In the genomic region with DNA sequence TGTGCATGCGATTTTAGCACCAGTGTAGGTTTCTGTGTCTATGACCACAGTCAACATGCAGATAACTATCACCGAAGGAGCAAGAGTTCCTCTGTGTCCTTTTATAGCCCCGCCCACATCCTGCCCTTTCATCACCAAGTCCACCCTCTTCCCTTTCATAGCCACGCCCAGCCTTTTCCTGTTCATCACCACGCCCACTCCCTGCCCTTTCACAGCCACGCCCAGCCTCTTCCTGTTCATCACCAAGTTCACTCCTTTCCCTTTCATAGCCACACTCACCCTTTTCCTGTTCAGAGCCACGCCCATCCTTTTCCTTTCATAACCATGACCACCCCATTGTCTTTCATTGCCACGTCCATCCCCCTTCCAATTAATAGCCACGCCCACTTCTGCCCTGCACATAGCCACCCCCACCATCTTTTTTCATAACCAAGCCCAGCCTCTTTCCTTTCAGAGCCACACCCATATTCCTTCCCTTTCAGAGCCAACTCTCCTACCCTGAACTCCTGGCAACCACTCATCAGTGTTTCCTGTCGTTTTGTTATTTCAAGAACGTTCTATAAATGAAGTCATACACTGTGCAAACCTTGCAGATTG, we compare ENCODE assay signal across 8 cellular contexts.
DNase-seq lines count a peak whose midpoint lies in the region; ATAC-seq, FAIRE-seq and TF ChIP-seq lines count a peak whose summit lies in the region.

No MANE protein-coding gene starts in this region.

- peak; percentile 90 for ATAC-seq in GM19395 (IDR thresholded peaks at IDR 0.05; ENCODE audit: unreplicated experiment)

- DNase-seq in NCI-H2029 (lab: John Stamatoyannopoulos, UW) (peak; percentile 77), fibroblast of the aortic adventitia (ENCODE audit: low read depth) (peak; percentile 14), LoVo (ENCODE audit: low spot score) (no peak), NOMO-1 treated with dmso at 0.1 percent for 144 hours (lab: John Stamatoyannopoulos, UW; ENCODE audit: unreplicated experiment) (no peak), H54 (ENCODE audit: insufficient read length, low spot score) (no peak)
- DNase-seq in activated CD8-positive, alpha-beta memory T cell treated with anti-CD3 and anti-CD28 coated beads, Interleukin-2, amount 50 U/mL, for 24 hours (ENCODE audit: extremely low read depth), result peak; percentile 27
- DNase-seq in stimulated activated CD4-positive, alpha-beta T cell treated with anti-CD3 and anti-CD28 coated beads, Interleukin-4, amount 100 ng/mL, for 1 hour, result peak; percentile 49

- H3K4me3 ChIP-seq in fibroblast of the aortic adventitia (ENCODE audit: low read depth, low read length), result no peak overlapping the region

- no peak for FAIRE-seq in H54 (lab: Jason Lieb, UNC)

- TF ChIP-seq POLR2A in H54 (IDR thresholded peaks at IDR 0.05; ENCODE audit: low read depth, low read length), result no peak

- no peak for TF ChIP-seq CTCF in fibroblast of the aortic adventitia (IDR thresholded peaks at IDR 0.05; ENCODE audit: insufficient read depth, low read length)

Comparison
In these comparisons a context has a peak if more than half of its experiments do, and no peak if none do; other contexts are left out.
1. DNase-seq: peak in NCI-H2029 (single experiment), activated CD8-positive, alpha-beta memory T cell treated with anti-CD3 and anti-CD28 coated beads, Interleukin-2, amount 50 U/mL, for 24 hours (single experiment), fibroblast of the aortic adventitia (single experiment) and stimulated activated CD4-positive, alpha-beta T cell treated with anti-CD3 and anti-CD28 coated beads, Interleukin-4, amount 100 ng/mL, for 1 hour (single experiment); none in LoVo (single experiment), NOMO-1 treated with dmso at 0.1 percent for 144 hours (single experiment) and H54 (single experiment).